Comparison of ENCODE assay signal across 22 cellular contexts in genomic region chr20:23100021-23100753, GRCh38. TPM values are rescaled to one million over a fixed set of nuclear protein-coding genes. Genes with fewer than 3 reads are reported as not detected.
DNase-seq lines count a peak whose midpoint lies in the region; ATAC-seq and TF ChIP-seq lines count a peak whose summit lies in the region.
"Had no signal": no experiment of that assay in that cellular context is flagged by ENCODE, and none has a peak within 500 bp of the region (broad histone marks: within the 10 kb centered on the region; RNA-seq: fewer than 3 reads in every experiment).

No MANE protein-coding gene starts in this region.

- no peak overlapping the region for H3K4me3 Mint-ChIP-seq in dendritic cell treated with granulocyte-macrophage colony-stimulating factor and Interleukin-4, amounts not matched to agents 40 ng/mL and 50 ng/mL, for 4 days
- H3K4me3 Mint-ChIP-seq: activated CD4-positive, alpha-beta memory T cell treated with anti-CD3 and anti-CD28 coated beads for 36 hours; central memory CD8-positive, alpha-beta T cell; T-cell had no signal

- H3K36me3 ChIP-seq in right atrium auricular region: no peaks in the 10 kb centered on the region
- no peaks in the 10 kb centered on the region for H3K36me3 ChIP-seq in osteoblast (ENCODE audit: insufficient read depth, low read length)
- H3K36me3 ChIP-seq in vagina: no peaks in the 10 kb centered on the region
- H3K36me3 ChIP-seq: upper lobe of left lung had no signal

- no peak overlapping the region for H3K4me3 ChIP-seq in right atrium auricular region
- no peak overlapping the region for H3K4me3 ChIP-seq in osteoblast (ENCODE audit: insufficient read depth, low read length)
- no peak overlapping the region for H3K4me3 ChIP-seq in vagina
- H3K4me3 ChIP-seq: GM12878, upper lobe of left lung had no signal

- H2AFZ ChIP-seq in osteoblast (ENCODE audit: low read length): no peak overlapping the region

- intact Hi-C loops in Right ventricle myocardium superior (cut with DNase I): no loop called here
- intact Hi-C loops in dendritic cell treated with granulocyte-macrophage colony-stimulating factor and Interleukin-4, amounts not matched to agents 40 ng/mL and 50 ng/mL, for 4 days (cut with micrococcal nuclease): no loop called here
- intact Hi-C loops in vagina (cut with DNase I): no loop called here

- no peak for TF ChIP-seq POLR2A in vagina (IDR thresholded peaks at IDR 0.05)

- H3K27ac Mint-ChIP-seq in dendritic cell treated with granulocyte-macrophage colony-stimulating factor and Interleukin-4, amounts not matched to agents 40 ng/mL and 50 ng/mL, for 4 days: peak overlapping the region; percentile 86
- H3K27ac Mint-ChIP-seq: activated CD4-positive, alpha-beta memory T cell treated with anti-CD3 and anti-CD28 coated beads for 36 hours; T-cell had no signal

- H3K4me1 Mint-ChIP-seq in dendritic cell treated with granulocyte-macrophage colony-stimulating factor and Interleukin-4, amounts not matched to agents 40 ng/mL and 50 ng/mL, for 4 days (ENCODE audit: low read depth): peaks cover 85% of the 10 kb centered on the region
- H3K4me1 Mint-ChIP-seq: central memory CD8-positive, alpha-beta T cell; T-cell had no signal

- peak overlapping the region in 1 of 2 donors; percentile 7 for H3K27ac ChIP-seq in right atrium auricular region
- H3K27ac ChIP-seq in osteoblast (ENCODE audit: low read depth, low read length): no peak overlapping the region
- peak overlapping the region; percentile 47 for H3K27ac ChIP-seq in vagina
- H3K27ac ChIP-seq: upper lobe of left lung had no signal

- no peaks in the 10 kb centered on the region for H4K20me1 ChIP-seq in osteoblast (ENCODE audit: insufficient read depth, low read length)

- H3K27me3 ChIP-seq in right atrium auricular region: no peaks in the 10 kb centered on the region
- no peaks in the 10 kb centered on the region for H3K27me3 ChIP-seq in osteoblast (ENCODE audit: insufficient read depth, low read length)
- H3K27me3 ChIP-seq in vagina: no peaks in the 10 kb centered on the region
- H3K27me3 ChIP-seq: upper lobe of left lung had no signal

- ATAC-seq in Right ventricle myocardium superior (ENCODE audit: poor library complexity): peak; percentile 25
- ATAC-seq in GM21825 (IDR thresholded peaks at IDR 0.05; ENCODE audit: unreplicated experiment): no peak
- ATAC-seq: GM12878; stimulated activated naive CD8-positive, alpha-beta T cell treated with anti-CD3 and anti-CD28 coated beads, Interleukin-15, Interleukin-2, amounts not matched to agents 100 U/mL and 50 U/mL, for 24 hours; T-cell had no signal

- TF ChIP-seq CTCF in right atrium auricular region (IDR thresholded peaks at IDR 0.05) (no peak), osteoblast (IDR thresholded peaks at IDR 0.05; ENCODE audit: extremely low read depth, low read depth, low read length) (no peak), vagina (IDR thresholded peaks at IDR 0.05) (no peak)

- no peaks in the 10 kb centered on the region for H3K36me3 Mint-ChIP-seq in dendritic cell treated with granulocyte-macrophage colony-stimulating factor and Interleukin-4, amounts not matched to agents 40 ng/mL and 50 ng/mL, for 4 days (ENCODE audit: low read depth)
- H3K36me3 Mint-ChIP-seq: activated CD4-positive, alpha-beta memory T cell treated with anti-CD3 and anti-CD28 coated beads for 36 hours; T-cell had no signal

- H3K79me2 ChIP-seq in osteoblast (ENCODE audit: insufficient read depth, low read length): no peaks in the 10 kb centered on the region

- no peaks in the 10 kb centered on the region for H3K27me3 Mint-ChIP-seq in dendritic cell treated with granulocyte-macrophage colony-stimulating factor and Interleukin-4, amounts not matched to agents 40 ng/mL and 50 ng/mL, for 4 days
- H3K27me3 Mint-ChIP-seq: activated CD4-positive, alpha-beta memory T cell treated with anti-CD3 and anti-CD28 coated beads for 36 hours had no signal

- no peak overlapping the region for H3K4me2 ChIP-seq in osteoblast (ENCODE audit: insufficient read depth, low read length)

- H3K9me3 ChIP-seq in right atrium auricular region (no peaks in the 10 kb centered on the region), osteoblast (ENCODE audit: low read depth, low read length) (no peaks in the 10 kb centered on the region), vagina (no peaks in the 10 kb centered on the region)
- H3K9me3 ChIP-seq: upper lobe of left lung had no signal

- H3K4me1 ChIP-seq in right atrium auricular region: peaks cover 0 to 21% of the 10 kb centered on the region in 2 donors
- no peaks in the 10 kb centered on the region for H3K4me1 ChIP-seq in osteoblast (ENCODE audit: insufficient read depth, low read length)
- peaks cover 60% of the 10 kb centered on the region for H3K4me1 ChIP-seq in vagina

- no peaks in the 10 kb centered on the region for H3K9me3 Mint-ChIP-seq in dendritic cell treated with granulocyte-macrophage colony-stimulating factor and Interleukin-4, amounts not matched to agents 40 ng/mL and 50 ng/mL, for 4 days
- H3K9me3 Mint-ChIP-seq: activated CD4-positive, alpha-beta memory T cell treated with anti-CD3 and anti-CD28 coated beads for 36 hours; central memory CD8-positive, alpha-beta T cell; T-cell had no signal

- DNase-seq in Right ventricle myocardium superior (no peak), right atrium auricular region (ENCODE audit: low spot score) (no peak), osteoblast (ENCODE audit: insufficient read length, low spot score, missing footprints) (peak; percentile 27), vagina (ENCODE audit: extremely low spot score in 2 of 2) (no peak), COLO829 (ENCODE audit: low spot score) (no peak), T-helper 2 cell (no peak)
- DNase-seq: activated CD4-positive, alpha-beta memory T cell treated with anti-CD3 and anti-CD28 coated beads for 36 hours; activated naive CD4-positive, alpha-beta T cell treated with Interleukin-2 at 50 U/mL for 16 hours; activated T-cell treated with anti-CD3 and anti-CD28 coated beads for 4 hours; amygdala; C1 segment of cervical spinal cord; H7; NCI-H1694 treated with DMSO at 0.1 percent for 48 hours; NCI-H446 treated with DMSO at 0.1 percent for 48 hours; SIG-M5; stimulated activated naive CD8-positive, alpha-beta T cell treated with anti-CD3 and anti-CD28 coated beads, Interleukin-15, Interleukin-2, amounts not matched to agents 100 U/mL and 50 U/mL, for 24 hours; T-cell; upper lobe of left lung had no signal

RNA-seq across cellular contexts. Expression of gene CD93, which starts 14.1 kb away (rescaled TPM):
- 37.0 TPM for total RNA-seq in Right ventricle myocardium superior
- total RNA-seq in right atrium auricular region: 10 to 100 TPM; 35.7 to 51.6 TPM
- not detected in 2 replicates for total RNA-seq in osteoblast
- 45.4 TPM for total RNA-seq in vagina

RNA-seq across cellular contexts. Expression of gene THBD, which starts 50.7 kb away (rescaled TPM):
- total RNA-seq in Right ventricle myocardium superior (11.8 TPM), right atrium auricular region (10 to 100 TPM; 37.0 to 96.7 TPM), osteoblast (0.29 and 0.36 TPM in 2 replicates), vagina (76.9 TPM)
- total RNA-seq: activated CD4-positive, alpha-beta memory T cell treated with anti-CD3 and anti-CD28 coated beads for 36 hours; GM12878 had no signal

Comparison
In these comparisons a context has a peak if more than half of its experiments do, and no peak if none do; other contexts are left out.
1. RNA of gene CD93, which starts 14.1 kb away (total RNA-seq): 35.7 to 51.6 TPM in right atrium auricular region, 45.4 TPM in vagina (single experiment) and 37.0 TPM in Right ventricle myocardium superior (single experiment); not detected in osteoblast; every median in the first group is over 10 times any median in the second.